ENCODE assay signal across 20 cellular contexts in the genomic region with DNA sequence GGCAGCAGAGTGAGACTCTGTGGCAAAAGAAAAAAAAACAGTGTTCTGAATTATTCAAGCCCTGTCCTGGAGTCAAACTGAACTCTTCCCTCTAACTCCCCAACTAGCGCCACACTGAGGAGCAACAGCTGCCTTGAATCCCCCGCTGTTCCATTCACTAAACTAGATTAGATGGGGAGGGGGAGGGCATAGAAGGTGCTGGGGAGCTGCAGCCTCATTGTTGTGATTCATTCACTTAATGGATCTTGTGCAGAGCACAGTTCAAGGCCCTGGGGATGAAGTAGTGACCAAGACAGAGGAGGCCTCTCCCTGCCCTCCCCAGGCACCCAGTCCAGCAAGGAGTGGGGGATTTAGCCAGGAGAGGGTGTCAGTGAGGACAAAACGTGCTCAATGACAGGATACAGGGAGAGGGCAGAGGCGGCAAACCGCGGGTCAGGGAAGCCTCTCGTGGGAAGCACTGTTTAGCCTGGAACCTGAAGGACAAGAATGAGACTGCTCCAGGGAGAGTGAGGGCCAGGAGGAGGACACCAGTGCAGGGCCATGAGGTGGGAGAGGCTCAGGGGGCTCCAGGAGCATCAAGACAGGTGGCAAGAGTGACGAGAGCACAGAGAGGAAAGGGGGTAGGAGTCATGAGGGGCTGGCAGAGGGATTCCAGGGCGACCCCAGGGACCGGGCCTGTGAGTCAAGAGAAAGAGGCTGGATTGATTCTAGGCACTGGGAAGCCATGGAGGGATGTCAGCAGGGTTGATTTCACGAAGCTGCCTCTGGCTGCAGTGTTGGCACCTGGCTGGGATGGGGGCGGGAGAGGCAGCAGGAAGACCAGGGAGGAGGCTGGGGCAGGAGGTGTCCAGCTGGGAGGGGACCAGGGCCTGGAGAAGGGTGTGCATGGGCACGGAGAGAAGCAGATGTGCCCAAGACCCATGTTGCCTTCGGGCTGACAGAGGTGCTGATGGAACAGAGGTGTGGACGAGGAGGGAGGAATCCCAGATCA. TPM values are rescaled to one million over a fixed set of nuclear protein-coding genes. Genes with fewer than 3 reads are reported as not detected.
A peak's percentile ranks its signal among the peaks of the same experiment; 100 is the strongest.
DNase-seq lines count a peak whose midpoint lies in the region; ATAC-seq and TF ChIP-seq lines count a peak whose summit lies in the region.
"Had no signal": no experiment of that assay in that cellular context is flagged by ENCODE, and none has a peak within 500 bp of the region (broad histone marks: within the 10 kb centered on the region; RNA-seq: fewer than 3 reads in every experiment).

No MANE protein-coding gene starts in this region.

- 79% methylated on average over 14 of the region's 15 CpGs for WGBS in mesenchymal stem cell

- H2BK15ac ChIP-seq in mesenchymal stem cell (ENCODE audit: low read depth, poor library complexity, severe bottlenecking): no peak overlapping the region

- no peaks in the 10 kb centered on the region for H3K9me3 Mint-ChIP-seq in activated CD4-positive, alpha-beta memory T cell treated with anti-CD3 and anti-CD28 coated beads for 36 hours
- H3K9me3 Mint-ChIP-seq in activated CD4-positive, alpha-beta memory T cell treated with anti-CD3 and anti-CD28 coated beads, Interleukin-2, amount 10 ng/mL, durations not matched to agents 7 days and 5 days: no peaks in the 10 kb centered on the region
- no peaks in the 10 kb centered on the region for H3K9me3 Mint-ChIP-seq in type B pancreatic cell
- H3K9me3 Mint-ChIP-seq: activated B cell treated with CpG ODN at 0.5 μM for 24 hours; activated naive CD4-positive, alpha-beta T cell treated with anti-CD3 and anti-CD28 coated beads for 36 hours; CD8-positive, alpha-beta T cell; neural crest cell; T-cell had no signal

- DNase-seq in activated CD4-positive, alpha-beta memory T cell treated with anti-CD3 and anti-CD28 coated beads for 36 hours: peak; percentile 4
- no peak for DNase-seq in activated CD4-positive, alpha-beta memory T cell treated with anti-CD3 and anti-CD28 coated beads, Interleukin-2, amount 10 ng/mL, durations not matched to agents 7 days and 5 days
- DNase-seq in mesenchymal stem cell: no peak
- no peak for DNase-seq in type B pancreatic cell (ENCODE audit: extremely low spot score, unreplicated experiment)
- no peak for DNase-seq in left colon
- no peak for DNase-seq in RPMI8226
- DNase-seq: activated B cell treated with CpG ODN at 0.5 μM for 24 hours; activated naive CD4-positive, alpha-beta T cell treated with anti-CD3 and anti-CD28 coated beads for 36 hours; NCI-H2029 treated with DMSO at 0.1 percent for 48 hours; stimulated activated CD4-positive, alpha-beta T cell treated with anti-CD3 and anti-CD28 coated beads, Interleukin-4, amount 100 ng/mL, for 4 hours; T-cell; tibial artery had no signal

- no peak overlapping the region for H2BK120ac ChIP-seq in mesenchymal stem cell (ENCODE audit: low read depth, low read length)

- peaks cover 20% of the 10 kb centered on the region for H3K4me1 ChIP-seq in mesenchymal stem cell (ENCODE audit: control insufficient read depth, insufficient read depth, low read depth, low read length)
- H3K4me1 ChIP-seq: A549 had no signal

- TF ChIP-seq CTCF in type B pancreatic cell (conservative IDR thresholded peaks at IDR 0.05): no peak

- POLR2A ChIA-PET in activated CD4-positive, alpha-beta memory T cell treated with anti-CD3 and anti-CD28 coated beads for 36 hours (lab: Charles Lee): interaction anchor here (0.7 kb wide), 1 partner anchor 724 kb away, joined by 5 read pairs; no protein-coding TSS in a partner anchor
- POLR2A ChIA-PET in activated CD4-positive, alpha-beta memory T cell treated with anti-CD3 and anti-CD28 coated beads, Interleukin-2, amount 10 ng/mL, durations not matched to agents 7 days and 5 days (lab: Charles Lee): no interaction called here

- no peak overlapping the region for H3K4me3 ChIP-seq in mesenchymal stem cell (ENCODE audit: insufficient read depth in 1 of 2, low read depth in 1 of 2, low read length in 2 of 2)
- H3K4me3 ChIP-seq: A549, tibial artery had no signal

- H3K27ac ChIP-seq in angular gyrus (ENCODE audit: low read depth, low read length) (peak overlapping the region; percentile 67), mesenchymal stem cell (ENCODE audit: low read length, poor library complexity, severe bottlenecking) (no peak overlapping the region)
- H3K27ac ChIP-seq: A549, tibial artery had no signal

- intact Hi-C loops in activated CD4-positive, alpha-beta memory T cell treated with anti-CD3 and anti-CD28 coated beads for 36 hours (cut with micrococcal nuclease): no loop called here
- intact Hi-C loops in left colon (cut with DNase I, micrococcal nuclease): no loop called here

- no peaks in the 10 kb centered on the region for H3K79me1 ChIP-seq in mesenchymal stem cell (replicated peaks; ENCODE audit: low read length, poor library complexity, severe bottlenecking)

- H3K9ac ChIP-seq in mesenchymal stem cell (ENCODE audit: low read length): no peak overlapping the region

- no peaks in the 10 kb centered on the region for H3K9me3 ChIP-seq in mesenchymal stem cell (ENCODE audit: control insufficient read depth, low read length)
- H3K9me3 ChIP-seq: A549, tibial artery had no signal

- no peaks in the 10 kb centered on the region for H3K27me3 Mint-ChIP-seq in activated CD4-positive, alpha-beta memory T cell treated with anti-CD3 and anti-CD28 coated beads for 36 hours
- peaks cover 4% of the 10 kb centered on the region for H3K27me3 Mint-ChIP-seq in activated CD4-positive, alpha-beta memory T cell treated with anti-CD3 and anti-CD28 coated beads, Interleukin-2, amount 10 ng/mL, durations not matched to agents 7 days and 5 days
- peaks cover 3% of the 10 kb centered on the region for H3K27me3 Mint-ChIP-seq in type B pancreatic cell

- peak overlapping the region in 1 of 2 experiments; percentile 13 for H2BK12ac ChIP-seq in mesenchymal stem cell (ENCODE audit: low read length in 2 of 2)

- H3K18ac ChIP-seq in mesenchymal stem cell (ENCODE audit: low read depth in 1 of 2, low read length in 2 of 2): peak overlapping the region; percentile 19 to 29

- H2AK5ac ChIP-seq in mesenchymal stem cell (ENCODE audit: low read length, severe bottlenecking): no peak overlapping the region

- H4K8ac ChIP-seq in mesenchymal stem cell (ENCODE audit: low read length): no peak overlapping the region

- no peaks in the 10 kb centered on the region for H3K36me3 Mint-ChIP-seq in activated CD4-positive, alpha-beta memory T cell treated with anti-CD3 and anti-CD28 coated beads for 36 hours
- no peaks in the 10 kb centered on the region for H3K36me3 Mint-ChIP-seq in activated CD4-positive, alpha-beta memory T cell treated with anti-CD3 and anti-CD28 coated beads, Interleukin-2, amount 10 ng/mL, durations not matched to agents 7 days and 5 days (ENCODE audit: low read depth)
- no peaks in the 10 kb centered on the region for H3K36me3 Mint-ChIP-seq in type B pancreatic cell
- H3K36me3 Mint-ChIP-seq: CD8-positive, alpha-beta T cell; T-cell had no signal

- CTCF ChIA-PET in activated CD4-positive, alpha-beta memory T cell treated with anti-CD3 and anti-CD28 coated beads for 36 hours (lab: Charles Lee): interaction anchor here (0.7 to 1.2 kb wide), 2 partner anchors 32 to 174 kb away, joined by 3 read pairs; no protein-coding TSS in a partner anchor
- CTCF ChIA-PET in activated CD4-positive, alpha-beta memory T cell treated with anti-CD3 and anti-CD28 coated beads, Interleukin-2, amount 10 ng/mL, durations not matched to agents 7 days and 5 days (lab: Charles Lee): interaction anchor here (1.9 kb wide), 1 partner anchor 173 kb away, joined by 8 read pairs; no protein-coding TSS in a partner anchor

- peaks cover 13 to 44% of the 10 kb centered on the region in 2 experiments for H3K27me3 ChIP-seq in mesenchymal stem cell (ENCODE audit: control insufficient read depth in 1 of 2, insufficient read depth in 1 of 2, low read length in 2 of 2)

- H3K27ac Mint-ChIP-seq in activated CD4-positive, alpha-beta memory T cell treated with anti-CD3 and anti-CD28 coated beads for 36 hours: no peak overlapping the region
- H3K27ac Mint-ChIP-seq in activated CD4-positive, alpha-beta memory T cell treated with anti-CD3 and anti-CD28 coated beads, Interleukin-2, amount 10 ng/mL, durations not matched to agents 7 days and 5 days: no peak overlapping the region
- no peak overlapping the region for H3K27ac Mint-ChIP-seq in type B pancreatic cell
- H3K27ac Mint-ChIP-seq: activated B cell treated with CpG ODN at 0.5 μM for 24 hours; activated naive CD4-positive, alpha-beta T cell treated with anti-CD3 and anti-CD28 coated beads for 36 hours; CD8-positive, alpha-beta T cell; T-cell had no signal

- ATAC-seq in left colon (no peak), esophagus mucosa (no peak)
- ATAC-seq: A549; CD8-positive, alpha-beta T cell; T-cell had no signal

- no peak overlapping the region for H3K4ac ChIP-seq in mesenchymal stem cell (ENCODE audit: low read depth in 1 of 2, low read length in 2 of 2)

- H3K36me3 ChIP-seq in mesenchymal stem cell (ENCODE audit: control insufficient read depth in 1 of 2, insufficient read depth in 2 of 2, low read depth in 1 of 2, low read length in 2 of 2): no peaks in the 10 kb centered on the region
- H3K36me3 ChIP-seq: tibial artery had no signal

- H2AFZ ChIP-seq in mesenchymal stem cell (ENCODE audit: low read depth, low read length): no peak overlapping the region

- H3K4me2 ChIP-seq in mesenchymal stem cell (ENCODE audit: low read length, poor library complexity, severe bottlenecking): no peak overlapping the region
- H3K4me2 ChIP-seq: A549 had no signal

- no peaks in the 10 kb centered on the region for H3K4me1 Mint-ChIP-seq in activated CD4-positive, alpha-beta memory T cell treated with anti-CD3 and anti-CD28 coated beads for 36 hours (ENCODE audit: low read depth)
- H3K4me1 Mint-ChIP-seq in activated CD4-positive, alpha-beta memory T cell treated with anti-CD3 and anti-CD28 coated beads, Interleukin-2, amount 10 ng/mL, durations not matched to agents 7 days and 5 days: peaks cover 3% of the 10 kb centered on the region
- peaks cover 42% of the 10 kb centered on the region for H3K4me1 Mint-ChIP-seq in type B pancreatic cell (ENCODE audit: unreplicated experiment)

- H4K91ac ChIP-seq in mesenchymal stem cell (ENCODE audit: low read length): no peak overlapping the region

- H3K23ac ChIP-seq in mesenchymal stem cell (ENCODE audit: low read length in 2 of 2): no peak overlapping the region

- no peak overlapping the region for H2BK5ac ChIP-seq in mesenchymal stem cell (ENCODE audit: low read depth, low read length, poor library complexity, severe bottlenecking)

- H3K4me3 Mint-ChIP-seq in activated CD4-positive, alpha-beta memory T cell treated with anti-CD3 and anti-CD28 coated beads for 36 hours: no peak overlapping the region
- H3K4me3 Mint-ChIP-seq in activated CD4-positive, alpha-beta memory T cell treated with anti-CD3 and anti-CD28 coated beads, Interleukin-2, amount 10 ng/mL, durations not matched to agents 7 days and 5 days: no peak overlapping the region
- peak overlapping the region; percentile 52 for H3K4me3 Mint-ChIP-seq in type B pancreatic cell
- H3K4me3 Mint-ChIP-seq: activated B cell treated with CpG ODN at 0.5 μM for 24 hours; activated naive CD4-positive, alpha-beta T cell treated with anti-CD3 and anti-CD28 coated beads for 36 hours; CD8-positive, alpha-beta T cell; neural crest cell; T-cell had no signal

- H3K14ac ChIP-seq in mesenchymal stem cell (ENCODE audit: low read length in 2 of 2): peak overlapping the region in 1 of 2 experiments; percentile 35

RNA-seq across cellular contexts. Expression of a gene that starts 31.4 kb away (rescaled TPM):
- total RNA-seq in activated CD4-positive, alpha-beta memory T cell treated with anti-CD3 and anti-CD28 coated beads for 36 hours: 1 to 10 TPM; 4.0 to 4.3 TPM
- 1 to 10 TPM; 6.9 to 7.4 TPM for total RNA-seq in activated CD4-positive, alpha-beta memory T cell treated with anti-CD3 and anti-CD28 coated beads, Interleukin-2, amount 10 ng/mL, durations not matched to agents 7 days and 5 days
- 0.55 TPM for polyA plus RNA-seq in mesenchymal stem cell (2013, experiment 1 of 2)
- polyA plus RNA-seq in mesenchymal stem cell (2013, experiment 2 of 2): 0.40 TPM
- total RNA-seq in type B pancreatic cell (ENCODE audit: low replicate concordance) (31.7 and 70.8 TPM in 2 replicates), left colon (10 to 100 TPM; 39.2 to 58.9 TPM), esophagus mucosa (55.7 TPM)

RNA-seq across cellular contexts. Expression of a gene that starts 39.1 kb away (rescaled TPM):
- total RNA-seq in activated CD4-positive, alpha-beta memory T cell treated with anti-CD3 and anti-CD28 coated beads for 36 hours: 1 to 10 TPM in 1 of 2 experiments, under 1 TPM in 1; 0.93 to 1.3 TPM
- under 1 TPM; 0.20 to 0.63 TPM for total RNA-seq in activated CD4-positive, alpha-beta memory T cell treated with anti-CD3 and anti-CD28 coated beads, Interleukin-2, amount 10 ng/mL, durations not matched to agents 7 days and 5 days
- polyA plus RNA-seq in mesenchymal stem cell (2013, experiment 1 of 2): not detected
- polyA plus RNA-seq in mesenchymal stem cell (2013, experiment 2 of 2): 0.03 TPM
- total RNA-seq in type B pancreatic cell (ENCODE audit: low replicate concordance) (0.48 and 0.62 TPM in 2 replicates), left colon (under 1 TPM in 1 of 2 donors, not detected in 1; 0.17 TPM), esophagus mucosa (1.6 TPM)
- total RNA-seq: HT1080, neural crest cell had no signal

RNA-seq across cellular contexts. Expression of a gene that starts 49.7 kb away (rescaled TPM):
- total RNA-seq in activated CD4-positive, alpha-beta memory T cell treated with anti-CD3 and anti-CD28 coated beads for 36 hours: not detected
- not detected for total RNA-seq in activated CD4-positive, alpha-beta memory T cell treated with anti-CD3 and anti-CD28 coated beads, Interleukin-2, amount 10 ng/mL, durations not matched to agents 7 days and 5 days
- not detected for polyA plus RNA-seq in mesenchymal stem cell (2013, experiment 1 of 2)
- not detected for polyA plus RNA-seq in mesenchymal stem cell (2013, experiment 2 of 2)
- total RNA-seq in type B pancreatic cell (ENCODE audit: low replicate concordance) (not detected in 2 replicates), left colon (not detected), esophagus mucosa (not detected)
- total RNA-seq: activated B cell treated with CpG ODN at 0.5 μM for 24 hours; activated naive CD4-positive, alpha-beta T cell treated with anti-CD3 and anti-CD28 coated beads for 36 hours; CD8-positive, alpha-beta T cell; HT1080; lung microvascular endothelial cell; neural crest cell; skeletal muscle tissue; T-cell had no signal
- polyA plus RNA-seq: A549 had no signal

RNA-seq across cellular contexts. Expression of a gene that starts 55.6 kb away (rescaled TPM):
- total RNA-seq in activated CD4-positive, alpha-beta memory T cell treated with anti-CD3 and anti-CD28 coated beads for 36 hours: not detected
- not detected for total RNA-seq in activated CD4-positive, alpha-beta memory T cell treated with anti-CD3 and anti-CD28 coated beads, Interleukin-2, amount 10 ng/mL, durations not matched to agents 7 days and 5 days
- polyA plus RNA-seq in mesenchymal stem cell (2013, experiment 1 of 2): not detected
- polyA plus RNA-seq in mesenchymal stem cell (2013, experiment 2 of 2): not detected
- 1.1 and 1.2 TPM in 2 replicates for total RNA-seq in type B pancreatic cell (ENCODE audit: low replicate concordance)
- not detected for total RNA-seq in left colon
- total RNA-seq in esophagus mucosa: not detected
- total RNA-seq: activated B cell treated with CpG ODN at 0.5 μM for 24 hours; activated naive CD4-positive, alpha-beta T cell treated with anti-CD3 and anti-CD28 coated beads for 36 hours; CD8-positive, alpha-beta T cell; HT1080; lung microvascular endothelial cell; skeletal muscle tissue; T-cell had no signal
- polyA plus RNA-seq: A549 had no signal
